ENCODE assay signal across 16 cellular contexts in the genomic region with DNA sequence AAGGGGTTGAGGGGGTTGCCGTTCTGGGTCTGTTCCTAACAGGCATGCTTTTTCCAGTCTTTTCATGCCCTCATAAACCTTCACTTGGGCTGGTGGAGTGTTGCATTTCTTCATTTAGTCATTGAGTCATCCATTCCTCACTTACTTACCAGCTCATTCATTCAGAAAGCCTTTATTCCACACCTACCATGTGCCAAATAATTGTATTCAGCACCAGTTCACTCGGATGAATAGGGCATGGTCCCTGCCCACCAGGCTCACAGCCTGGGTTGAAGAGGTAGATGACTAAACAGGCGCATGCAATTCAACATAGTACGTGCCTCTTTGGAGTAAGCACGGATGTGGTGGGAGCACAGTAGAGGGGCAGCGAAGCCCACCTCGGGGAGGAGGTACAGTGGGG. TPM values are rescaled to one million over a fixed set of nuclear protein-coding genes. Genes with fewer than 3 reads are reported as not detected.
A peak's percentile ranks its signal among the peaks of the same experiment; 100 is the strongest.
DNase-seq lines count a peak whose midpoint lies in the region; TF ChIP-seq lines count a peak whose summit lies in the region.
"Had no signal": no experiment of that assay in that cellular context is flagged by ENCODE, and none has a peak within 500 bp of the region (broad histone marks: within the 10 kb centered on the region; RNA-seq: fewer than 3 reads in every experiment).

No MANE protein-coding gene starts in this region.

- no peak overlapping the region for H2BK20ac ChIP-seq in H9 (ENCODE audit: low read depth, low read length, poor library complexity, severe bottlenecking)

- TF ChIP-seq CTCF in H9 (conservative IDR thresholded peaks at IDR 0.05): no peak
- no peak for TF ChIP-seq CTCF in fibroblast of lung (conservative IDR thresholded peaks at IDR 0.05 in 1 of 2, IDR thresholded peaks at IDR 0.05 in 1 of 2; ENCODE audit: low read depth in 1 of 2, low read length in 2 of 2)
- TF ChIP-seq CTCF in glutamatergic neuron (IDR thresholded peaks at IDR 0.05; ENCODE audit: partially characterized antibody, unreplicated experiment): no peak

- no peak overlapping the region for H3K4ac ChIP-seq in H9 (ENCODE audit: low read depth, low read length)

- peaks cover 0 to 9% (median 2%) of the 10 kb centered on the region in 3 experiments; a peak in 6 of 7 replicates for H3K36me3 Mint-ChIP-seq in H9 (ENCODE audit: insufficient read depth in 1 of 3, low read depth in 3 of 3)
- no peaks in the 10 kb centered on the region for H3K36me3 Mint-ChIP-seq in glutamatergic neuron (ENCODE audit: unreplicated experiment)

- no peak for DNase-seq in H9
- DNase-seq in SJSA1 (ENCODE audit: low read depth in 1 of 2, low spot score in 2 of 2): no peak
- DNase-seq in fibroblast of lung (ENCODE audit: low read depth in 2 of 2): peak in 1 of 2 donors; percentile 57
- DNase-seq in renal cortical epithelial cell (ENCODE audit: low read depth): peak; percentile 20
- DNase-seq in glutamatergic neuron: no peak
- no peak for DNase-seq in dedifferentiated amniotic fluid mesenchymal stem cell (ENCODE audit: extremely low spot score)
- no peak for DNase-seq in activated gamma-delta T cell treated with Interleukin-2 at 50 U/mL for 16 hours
- no peak for DNase-seq in activated CD4-positive, alpha-beta T cell treated with anti-CD3 and anti-CD28 coated beads for 4 hours
- DNase-seq: activated CD4-positive, alpha-beta T cell treated with anti-CD3 and anti-CD28 coated beads for 1 hour; amniotic stem cell; heart left ventricle; NCI-H187; NCI-H446; SHP77; T-helper 2 cell had no signal

- H2AFZ ChIP-seq in H9 (ENCODE audit: low read length) (no peak overlapping the region), fibroblast of lung (ENCODE audit: low read length) (no peak overlapping the region)

- peaks cover 77% of the 10 kb centered on the region for H3K27me3 Mint-ChIP-seq in H9 (ENCODE audit: low read depth)
- H3K27me3 Mint-ChIP-seq in glutamatergic neuron (ENCODE audit: unreplicated experiment): no peaks in the 10 kb centered on the region

- H2BK5ac ChIP-seq in H9 (ENCODE audit: insufficient read length, low read length): no peak overlapping the region

- H3K56ac ChIP-seq in H9 (ENCODE audit: insufficient read length, low read depth, low read length): no peak overlapping the region

- no peak overlapping the region for H2AK5ac ChIP-seq in H9 (ENCODE audit: insufficient read length, low read length)

- no peaks in the 10 kb centered on the region for H3K79me1 ChIP-seq in H9 (ENCODE audit: insufficient read depth, low read depth, low read length, poor library complexity, severe bottlenecking)

- no peaks in the 10 kb centered on the region for H3K9me3 ChIP-seq in H9 (ENCODE audit: control insufficient read depth, low read depth, low read length)
- no peaks in the 10 kb centered on the region for H3K9me3 ChIP-seq in SJSA1 (replicated peaks)
- H3K9me3 ChIP-seq in fibroblast of lung (ENCODE audit: control insufficient read depth, insufficient read depth, low read depth, low read length): no peaks in the 10 kb centered on the region

- WGBS in H9 (ENCODE audit: extremely low coverage, insufficient read length, low lambda C conversion rate): no CpG with 5 or more reads among the region's 7 CpGs

- H3K27me3 ChIP-seq in H9 (ENCODE audit: insufficient read depth, low read length) (peaks cover 9% of the 10 kb centered on the region; the same call in 1 of the 2 replicates), SJSA1 (replicated peaks) (no peaks in the 10 kb centered on the region), fibroblast of lung (ENCODE audit: control insufficient read depth, insufficient read depth, low read length) (no peaks in the 10 kb centered on the region)
- H3K27me3 ChIP-seq: heart left ventricle had no signal

- no peaks in the 10 kb centered on the region for H3K79me2 ChIP-seq in H9 (ENCODE audit: insufficient read depth, low read length)
- H3K79me2 ChIP-seq in fibroblast of lung (ENCODE audit: control insufficient read depth, insufficient read depth, low read length): no peaks in the 10 kb centered on the region

- H3K9me3 Mint-ChIP-seq in H9 (peaks cover 0 to 9% of the 10 kb centered on the region in 2 experiments; a peak in 4 of 5 replicates), glutamatergic neuron (ENCODE audit: unreplicated experiment) (no peaks in the 10 kb centered on the region)

- H3K27ac Mint-ChIP-seq in H9: no peak overlapping the region
- H3K27ac Mint-ChIP-seq in glutamatergic neuron (ENCODE audit: unreplicated experiment): no peak overlapping the region
- H3K27ac Mint-ChIP-seq: stimulated activated naive CD8-positive, alpha-beta T cell treated with anti-CD3 and anti-CD28 coated beads, Interleukin-15, Interleukin-2, amounts not matched to agents 100 ng/mL and 50 ng/mL, for 24 hours had no signal

- no peaks in the 10 kb centered on the region for H4K20me1 ChIP-seq in H9 (ENCODE audit: control insufficient read depth, insufficient read depth, insufficient read length)
- no peaks in the 10 kb centered on the region for H4K20me1 ChIP-seq in fibroblast of lung (ENCODE audit: control insufficient read depth, extremely low read depth, insufficient read depth, low read length)

- H3K18ac ChIP-seq in H9 (ENCODE audit: insufficient read length, low read depth, low read length): peak overlapping the region; percentile 5

- no peak overlapping the region for H4K8ac ChIP-seq in H9 (replicated peaks; ENCODE audit: insufficient read length, low read depth, low read length)

- no peak overlapping the region for H4K5ac ChIP-seq in H9 (ENCODE audit: insufficient read length, low read depth, low read length)

- H3K4me1 Mint-ChIP-seq in H9: peaks cover 10 to 12% of the 10 kb centered on the region in 2 experiments
- H3K4me1 Mint-ChIP-seq in glutamatergic neuron (ENCODE audit: low read depth, unreplicated experiment): no peaks in the 10 kb centered on the region

- H3K4me1 ChIP-seq in H9 (ENCODE audit: insufficient read depth, low read length) (peaks cover 4% of the 10 kb centered on the region; the same call in 1 of the 2 replicates), SJSA1 (replicated peaks) (peaks cover 26% of the 10 kb centered on the region), fibroblast of lung (ENCODE audit: control insufficient read depth, extremely low read depth, insufficient read depth, low read length) (peaks cover 20% of the 10 kb centered on the region)

- H3K36me3 ChIP-seq in SJSA1 (no peaks in the 10 kb centered on the region), fibroblast of lung (ENCODE audit: control insufficient read depth, insufficient read depth, low read length) (no peaks in the 10 kb centered on the region)
- H3K36me3 ChIP-seq: heart left ventricle had no signal

- no peak overlapping the region for H2BK12ac ChIP-seq in H9 (ENCODE audit: insufficient read length, low read depth, low read length)

- no peak overlapping the region for H2BK15ac ChIP-seq in H9 (ENCODE audit: low read depth, low read length)

- H4K91ac ChIP-seq in H9 (ENCODE audit: insufficient read length, low read depth, low read length): no peak overlapping the region

- H3K4me3 Mint-ChIP-seq in H9 (no peak overlapping the region; a peak in 1 of 5 replicates), glutamatergic neuron (ENCODE audit: unreplicated experiment) (no peak overlapping the region)
- H3K4me3 Mint-ChIP-seq: stimulated activated naive CD8-positive, alpha-beta T cell treated with anti-CD3 and anti-CD28 coated beads, Interleukin-15, Interleukin-2, amounts not matched to agents 100 ng/mL and 50 ng/mL, for 24 hours had no signal

- H3K23ac ChIP-seq in H9 (ENCODE audit: insufficient read length, low read depth, low read length): no peak overlapping the region

- H3K4me3 ChIP-seq in SJSA1: no peak overlapping the region
- H3K4me3 ChIP-seq in fibroblast of lung (replicated peaks in 1 of 4; ENCODE audit: control extremely low read depth in 1 of 4, insufficient read depth in 1 of 4, low read depth in 3 of 4, low read length in 4 of 4): no peak overlapping the region
- H3K4me3 ChIP-seq: heart left ventricle had no signal

- H3K9ac ChIP-seq in H9 (ENCODE audit: extremely low read depth, insufficient read length, low read length) (no peak overlapping the region), fibroblast of lung (ENCODE audit: insufficient read depth, low read length) (peak overlapping the region; percentile 45)

- H3K23me2 ChIP-seq in H9 (ENCODE audit: insufficient read length, low read depth, low read length, poor library complexity, severe bottlenecking): no peaks in the 10 kb centered on the region

- H3T11ph ChIP-seq in H9 (ENCODE audit: low read length): no peak overlapping the region

- H3K4me2 ChIP-seq in H9 (ENCODE audit: insufficient read depth, insufficient read length, low read length): no peak overlapping the region
- H3K4me2 ChIP-seq in fibroblast of lung (ENCODE audit: extremely low read depth, insufficient read depth, low read length): peak overlapping the region; percentile 27

- H3K14ac ChIP-seq in H9 (ENCODE audit: insufficient read depth, low read length): no peak overlapping the region

- no peak overlapping the region for H3K27ac ChIP-seq in H9 (ENCODE audit: insufficient read length, low read depth, low read length)
- peak overlapping the region; percentile 83; the same call in 1 of the 2 replicates for H3K27ac ChIP-seq in SJSA1
- peak overlapping the region; percentile 90 for H3K27ac ChIP-seq in fibroblast of lung (ENCODE audit: insufficient read depth, low read length)
- H3K27ac ChIP-seq: heart left ventricle had no signal

- H2BK120ac ChIP-seq in H9 (ENCODE audit: low read depth, low read length, poor library complexity, severe bottlenecking): no peak overlapping the region

RNA-seq across cellular contexts. Expression of gene THSD4, which starts 35.1 kb away (rescaled TPM):
- 5.5 and 5.7 TPM in 2 replicates for total RNA-seq in H9 (2021)
- total RNA-seq in SJSA1 (2014; rRNA removed; shearing (Covaris generic)): 9.4 and 14.6 TPM in 2 replicates
- total RNA-seq in fibroblast of lung: 58.0 and 95.5 TPM in 2 replicates
- polyA plus RNA-seq in fibroblast of lung: 36.6 and 43.1 TPM in 2 replicates
- polyA plus RNA-seq in fibroblast of lung (2012): 47.2 and 71.9 TPM in 2 replicates
- polyA minus RNA-seq in fibroblast of lung (ENCODE audit: low replicate concordance): 88.2 and 129 TPM in 2 replicates
- 22.6 and 58.6 TPM in 2 replicates for total RNA-seq in renal cortical epithelial cell
- total RNA-seq in glutamatergic neuron (ENCODE audit: unreplicated experiment): 12.3 TPM
